Comparison of ENCODE assay signal across 16 cellular contexts in genomic region chr12:44157359-44157758, GRCh38.
A peak's percentile ranks its signal among the peaks of the same experiment; 100 is the strongest.
DNase-seq lines count a peak whose midpoint lies in the region; ATAC-seq and TF ChIP-seq lines count a peak whose summit lies in the region.
"Had no signal": no experiment of that assay in that cellular context is flagged by ENCODE, and none has a peak within 500 bp of the region (broad histone marks: within the 10 kb centered on the region; RNA-seq: fewer than 3 reads in every experiment).

No MANE protein-coding gene starts in this region.

- H3K27ac Mint-ChIP-seq in activated CD8-positive, alpha-beta memory T cell treated with anti-CD3 and anti-CD28 coated beads, Interleukin-2, amount 10 ng/mL, durations not matched to agents 7 days and 5 days, result no peak overlapping the region
- no peak overlapping the region for H3K27ac Mint-ChIP-seq in activated naive CD4-positive, alpha-beta T cell treated with anti-CD3 and anti-CD28 coated beads for 36 hours
- H3K27ac Mint-ChIP-seq in activated CD8-positive, alpha-beta T cell treated with anti-CD3 and anti-CD28 coated beads for 36 hours, result no peak overlapping the region
- H3K27ac Mint-ChIP-seq: CD4-positive, alpha-beta memory T cell; dendritic cell treated with granulocyte-macrophage colony-stimulating factor and Interleukin-4, amounts not matched to agents 40 ng/mL and 50 ng/mL, for 4 days had no signal

- intact Hi-C loops in activated naive CD4-positive, alpha-beta T cell treated with anti-CD3 and anti-CD28 coated beads for 36 hours (cut with micrococcal nuclease), result no loop called here
- intact Hi-C loops in activated CD8-positive, alpha-beta T cell treated with anti-CD3 and anti-CD28 coated beads for 36 hours (cut with micrococcal nuclease), result no loop called here

- POLR2A ChIA-PET in activated CD8-positive, alpha-beta T cell treated with anti-CD3 and anti-CD28 coated beads for 36 hours (lab: Charles Lee), result no interaction called here

- ATAC-seq in GM21786 (IDR thresholded peaks at IDR 0.05; ENCODE audit: unreplicated experiment) (peak; percentile 85), HG03175 (IDR thresholded peaks at IDR 0.05; ENCODE audit: unreplicated experiment) (peak; percentile 79)
- no peak for ATAC-seq in activated CD8-positive, alpha-beta memory T cell treated with anti-CD3 and anti-CD28 coated beads, Interleukin-2, amount 10 ng/mL, durations not matched to agents 7 days and 5 days
- no peak for ATAC-seq in activated CD8-positive, alpha-beta T cell treated with anti-CD3 and anti-CD28 coated beads for 36 hours

- no peak for TF ChIP-seq CTCF in activated CD8-positive, alpha-beta T cell treated with anti-CD3 and anti-CD28 coated beads for 36 hours (IDR thresholded peaks at IDR 0.05)

- no peaks in the 10 kb centered on the region for H3K36me3 Mint-ChIP-seq in activated CD8-positive, alpha-beta memory T cell treated with anti-CD3 and anti-CD28 coated beads, Interleukin-2, amount 10 ng/mL, durations not matched to agents 7 days and 5 days
- H3K36me3 Mint-ChIP-seq in activated naive CD4-positive, alpha-beta T cell treated with anti-CD3 and anti-CD28 coated beads for 36 hours (ENCODE audit: low read depth), result no peaks in the 10 kb centered on the region
- no peaks in the 10 kb centered on the region for H3K36me3 Mint-ChIP-seq in activated CD8-positive, alpha-beta T cell treated with anti-CD3 and anti-CD28 coated beads for 36 hours (ENCODE audit: low read depth)
- H3K36me3 Mint-ChIP-seq: CD4-positive, alpha-beta memory T cell had no signal

- H3K4me1 Mint-ChIP-seq in activated CD8-positive, alpha-beta memory T cell treated with anti-CD3 and anti-CD28 coated beads, Interleukin-2, amount 10 ng/mL, durations not matched to agents 7 days and 5 days, result no peaks in the 10 kb centered on the region
- H3K4me1 Mint-ChIP-seq in activated naive CD4-positive, alpha-beta T cell treated with anti-CD3 and anti-CD28 coated beads for 36 hours (ENCODE audit: low read depth), result no peaks in the 10 kb centered on the region
- H3K4me1 Mint-ChIP-seq in activated CD8-positive, alpha-beta T cell treated with anti-CD3 and anti-CD28 coated beads for 36 hours (ENCODE audit: low read depth), result no peaks in the 10 kb centered on the region
- H3K4me1 Mint-ChIP-seq: CD4-positive, alpha-beta memory T cell had no signal

- no peaks in the 10 kb centered on the region for H3K9me3 Mint-ChIP-seq in activated CD8-positive, alpha-beta memory T cell treated with anti-CD3 and anti-CD28 coated beads, Interleukin-2, amount 10 ng/mL, durations not matched to agents 7 days and 5 days (ENCODE audit: low read depth)
- H3K9me3 Mint-ChIP-seq in activated naive CD4-positive, alpha-beta T cell treated with anti-CD3 and anti-CD28 coated beads for 36 hours, result no peaks in the 10 kb centered on the region
- no peaks in the 10 kb centered on the region for H3K9me3 Mint-ChIP-seq in activated CD8-positive, alpha-beta T cell treated with anti-CD3 and anti-CD28 coated beads for 36 hours
- H3K9me3 Mint-ChIP-seq: CD4-positive, alpha-beta memory T cell had no signal

- CTCF ChIA-PET in activated CD8-positive, alpha-beta memory T cell treated with anti-CD3 and anti-CD28 coated beads, Interleukin-2, amount 10 ng/mL, durations not matched to agents 7 days and 5 days (lab: Charles Lee), result no interaction called here
- CTCF ChIA-PET in activated naive CD4-positive, alpha-beta T cell treated with anti-CD3 and anti-CD28 coated beads for 36 hours (lab: Charles Lee), result no interaction called here
- CTCF ChIA-PET in activated CD8-positive, alpha-beta T cell treated with anti-CD3 and anti-CD28 coated beads for 36 hours (lab: Charles Lee), result no interaction called here

- H3K27me3 Mint-ChIP-seq in activated CD8-positive, alpha-beta memory T cell treated with anti-CD3 and anti-CD28 coated beads, Interleukin-2, amount 10 ng/mL, durations not matched to agents 7 days and 5 days, result no peaks in the 10 kb centered on the region
- H3K27me3 Mint-ChIP-seq in activated naive CD4-positive, alpha-beta T cell treated with anti-CD3 and anti-CD28 coated beads for 36 hours (ENCODE audit: low read depth), result no peaks in the 10 kb centered on the region
- H3K27me3 Mint-ChIP-seq in activated CD8-positive, alpha-beta T cell treated with anti-CD3 and anti-CD28 coated beads for 36 hours, result no peaks in the 10 kb centered on the region
- H3K27me3 Mint-ChIP-seq: CD4-positive, alpha-beta memory T cell; dendritic cell treated with granulocyte-macrophage colony-stimulating factor and Interleukin-4, amounts not matched to agents 40 ng/mL and 50 ng/mL, for 4 days had no signal

- H3K4me3 Mint-ChIP-seq in activated CD8-positive, alpha-beta memory T cell treated with anti-CD3 and anti-CD28 coated beads, Interleukin-2, amount 10 ng/mL, durations not matched to agents 7 days and 5 days, result no peak overlapping the region
- no peak overlapping the region for H3K4me3 Mint-ChIP-seq in activated naive CD4-positive, alpha-beta T cell treated with anti-CD3 and anti-CD28 coated beads for 36 hours
- H3K4me3 Mint-ChIP-seq in activated CD8-positive, alpha-beta T cell treated with anti-CD3 and anti-CD28 coated beads for 36 hours, result no peak overlapping the region
- H3K4me3 Mint-ChIP-seq: CD4-positive, alpha-beta memory T cell; dendritic cell treated with granulocyte-macrophage colony-stimulating factor and Interleukin-4, amounts not matched to agents 40 ng/mL and 50 ng/mL, for 4 days had no signal

- DNase-seq in GM19238 (ENCODE audit: insufficient read length, low spot score), result peak; percentile 0
- DNase-seq in activated CD8-positive, alpha-beta memory T cell treated with anti-CD3 and anti-CD28 coated beads, Interleukin-2, amount 10 ng/mL, durations not matched to agents 7 days and 5 days, result no peak
- DNase-seq in activated naive CD4-positive, alpha-beta T cell treated with anti-CD3 and anti-CD28 coated beads for 36 hours, result no peak
- DNase-seq in NCI-H345 treated with DMSO at 0.1 percent for 48 hours (lab: John Stamatoyannopoulos, UW; ENCODE audit: unreplicated experiment), result no peak
- no peak for DNase-seq in activated CD8-positive, alpha-beta T cell treated with anti-CD3 and anti-CD28 coated beads for 36 hours
- DNase-seq: activated CD8-positive, alpha-beta memory T cell treated with anti-CD3 and anti-CD28 coated beads, Interleukin-2, amount 50 U/mL, for 4 hours; CD4-positive, alpha-beta memory T cell; NCI-H1048; NCI-H524 treated with DMSO at 0.1 percent for 48 hours; ovary; SHP77; stimulated activated CD4-positive, alpha-beta T cell treated with anti-CD3 and anti-CD28 coated beads, Interleukin-15, amount 100 ng/mL, for 24 hours; transverse colon had no signal

Comparison
In these comparisons a context has a peak if more than half of its experiments do, and no peak if none do; other contexts are left out.
1. ATAC-seq: peak in GM21786 (single experiment) and HG03175 (single experiment); none in activated CD8-positive, alpha-beta memory T cell treated with anti-CD3 and anti-CD28 coated beads, Interleukin-2, amount 10 ng/mL, durations not matched to agents 7 days and 5 days (single experiment) and activated CD8-positive, alpha-beta T cell treated with anti-CD3 and anti-CD28 coated beads for 36 hours (single experiment).